In the genomic region with DNA sequence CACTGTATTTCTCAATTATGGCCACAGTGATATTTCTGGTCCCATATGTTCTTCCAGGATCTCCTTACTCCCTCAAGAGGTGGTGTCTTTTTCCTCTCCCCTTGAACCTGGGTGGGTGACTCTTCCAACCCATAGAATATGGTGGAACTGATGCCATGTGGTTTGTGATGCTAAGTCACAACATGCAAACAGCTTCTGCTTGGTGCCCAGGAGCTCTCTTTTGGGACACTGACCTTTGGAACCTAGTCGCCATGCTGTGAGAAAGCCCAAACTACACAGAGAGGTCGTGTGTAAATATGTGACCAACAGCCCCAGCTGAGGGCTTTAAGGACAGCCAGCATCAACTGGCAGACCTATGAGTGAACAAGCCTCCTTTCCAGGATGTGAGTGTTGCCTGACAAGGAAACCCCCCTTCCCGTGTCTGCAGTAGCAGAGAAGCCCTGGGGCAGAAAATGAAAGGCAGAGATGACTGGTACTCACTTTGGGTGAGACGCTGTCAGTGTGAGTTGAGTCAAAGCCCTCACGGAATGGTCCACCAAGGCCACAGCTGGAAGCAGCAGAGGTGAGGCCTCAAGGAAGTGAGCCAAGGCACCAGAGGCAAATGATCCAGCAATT, we compare ENCODE assay signal across 9 cellular contexts.
A peak's percentile ranks its signal among the peaks of the same experiment; 100 is the strongest.
DNase-seq lines count a peak whose midpoint lies in the region; ATAC-seq and TF ChIP-seq lines count a peak whose summit lies in the region.
"Had no signal": no experiment of that assay in that cellular context is flagged by ENCODE, and none has a peak within 500 bp of the region (broad histone marks: within the 10 kb centered on the region; RNA-seq: fewer than 3 reads in every experiment).

No MANE protein-coding gene starts in this region.

- peaks cover 34% of the 10 kb centered on the region for H3K9me3 Mint-ChIP-seq in nephron progenitor cell

- no peaks in the 10 kb centered on the region for H3K36me3 Mint-ChIP-seq in nephron progenitor cell (ENCODE audit: low read depth)
- H3K36me3 Mint-ChIP-seq: mesothelial cell of epicardium had no signal

- CTCF ChIA-PET in GM10248 (lab: Yijun Ruan, JAX), result no interaction called here

- peaks cover 45% of the 10 kb centered on the region for H3K27me3 Mint-ChIP-seq in nephron progenitor cell (ENCODE audit: low read depth, poor library complexity)

- H3K4me3 Mint-ChIP-seq in nephron progenitor cell, result no peak overlapping the region
- H3K4me3 Mint-ChIP-seq: mesothelial cell of epicardium had no signal

- H3K4me1 Mint-ChIP-seq in nephron progenitor cell, result peaks cover 38% of the 10 kb centered on the region

- DNase-seq in GM10248 (ENCODE audit: extremely low spot score), result peak; percentile 65
- DNase-seq in GM20000 (ENCODE audit: low spot score), result peak; percentile 66
- peak; percentile 61 for DNase-seq in activated naive CD4-positive, alpha-beta T cell treated with anti-CD3 and anti-CD28 coated beads, Interleukin-2, amount 50 U/mL, for 16 hours
- no peak for DNase-seq in nephron progenitor cell
- DNase-seq in NCI-H510A treated with DMSO at 0.1 percent for 48 hours (lab: John Stamatoyannopoulos, UW), result no peak
- DNase-seq in KG1 (lab: John Stamatoyannopoulos, UW), result no peak
- no peak for DNase-seq in T-helper 9 cell

- no peak overlapping the region for H3K27ac Mint-ChIP-seq in nephron progenitor cell
- H3K27ac Mint-ChIP-seq: mesothelial cell of epicardium had no signal

- POLR2A ChIA-PET in GM10248 (lab: Yijun Ruan, JAX), result no interaction called here

- no peak for TF ChIP-seq CTCF in GM10248 (IDR thresholded peaks at IDR 0.05; ENCODE audit: control extremely low read depth, extremely low read depth, low read depth, missing control alignments)
- no peak for TF ChIP-seq CTCF in GM20000 (IDR thresholded peaks at IDR 0.05; ENCODE audit: extremely low read depth, missing control alignments)
- TF ChIP-seq CTCF in nephron progenitor cell (IDR thresholded peaks at IDR 0.05), result no peak

- ATAC-seq in HG03432 (IDR thresholded peaks at IDR 0.05; ENCODE audit: unreplicated experiment), result peak; percentile 93

Comparison
In these comparisons a context has a peak if more than half of its experiments do, and no peak if none do; other contexts are left out.
1. DNase-seq: peak in GM10248 (single experiment), GM20000 (single experiment) and activated naive CD4-positive, alpha-beta T cell treated with anti-CD3 and anti-CD28 coated beads, Interleukin-2, amount 50 U/mL, for 16 hours (single experiment); none in nephron progenitor cell (single experiment), NCI-H510A treated with DMSO at 0.1 percent for 48 hours (single experiment), KG1 (single experiment) and T-helper 9 cell (single experiment).